In the genomic region with DNA sequence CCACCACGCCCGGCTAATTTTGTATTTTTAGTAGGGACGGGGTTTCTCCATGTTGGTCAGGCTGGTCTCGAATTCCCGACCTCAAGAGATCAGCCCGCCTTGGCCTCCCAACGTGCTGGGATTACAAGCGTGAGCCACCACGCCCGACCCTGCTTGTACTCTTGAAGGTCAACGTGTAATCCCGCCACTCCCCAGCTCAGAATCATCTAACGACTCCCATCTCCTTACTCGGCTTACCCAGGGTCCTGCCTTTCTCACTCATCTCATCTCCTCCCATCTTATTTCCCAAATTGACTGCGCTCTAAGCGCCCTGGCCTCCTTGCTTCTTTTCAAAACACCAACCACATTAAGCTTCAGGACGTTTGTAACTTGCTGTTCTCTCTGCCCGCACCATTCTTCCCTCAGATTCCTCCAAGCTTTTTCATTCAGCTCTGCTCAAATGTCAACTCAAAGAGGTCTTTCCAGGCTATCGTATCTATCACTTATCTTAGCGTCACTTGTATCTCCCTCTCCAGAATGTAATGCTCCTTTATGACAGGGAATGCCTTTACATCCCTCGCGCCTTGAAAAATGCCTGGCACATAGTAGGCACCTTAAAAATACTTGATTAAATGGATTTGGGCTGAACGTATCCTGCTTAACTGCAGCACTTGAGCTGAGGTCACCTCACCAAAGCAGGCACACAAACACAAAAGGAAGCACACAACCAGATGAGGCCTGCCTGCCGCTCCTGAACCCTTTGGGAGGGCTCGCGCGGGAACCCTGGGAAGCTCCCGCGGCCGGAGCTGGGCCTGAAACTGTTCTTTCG, we compare ENCODE assay signal across 8 cellular contexts. TPM values are rescaled to one million over a fixed set of nuclear protein-coding genes. Genes with fewer than 3 reads are reported as not detected.
A peak's percentile ranks its signal among the peaks of the same experiment; 100 is the strongest.
DNase-seq lines count a peak whose midpoint lies in the region; ATAC-seq lines count a peak whose summit lies in the region.

No MANE protein-coding gene starts in this region.

- peaks cover 32% of the 10 kb centered on the region for H3K4me1 ChIP-seq in CD4-positive, alpha-beta memory T cell (ENCODE audit: insufficient read depth, low read length)
- peaks cover 6% of the 10 kb centered on the region for H3K4me1 ChIP-seq in iPS-18a (ENCODE audit: control insufficient read depth, low read depth, low read length)

- peaks cover 0 to 2% of the 10 kb centered on the region in 2 donors for H3K27me3 Mint-ChIP-seq in CD4-positive, alpha-beta memory T cell
- H3K27me3 Mint-ChIP-seq in activated naive CD8-positive, alpha-beta T cell treated with anti-CD3 and anti-CD28 coated beads, Interleukin-2, amount 10 ng/mL, durations not matched to agents 7 days and 5 days: peaks cover 2% of the 10 kb centered on the region
- no peaks in the 10 kb centered on the region for H3K27me3 Mint-ChIP-seq in stimulated activated memory B cell treated with anti-CD40 and anti-IgM and Interleukin-4, amounts not matched to agents 10 μg/mL and 1 μg/mL and 100 μg/mL, for 72 hours

- intact Hi-C loops in CD4-positive, alpha-beta memory T cell (cut with micrococcal nuclease): loop anchor here (1.0 to 5.0 kb wide), 6 partner anchors 252 to 1357 kb away; a partner anchor contains a TSS

- peak overlapping the region; percentile 55 to 94 for H3K4me3 ChIP-seq in CD4-positive, alpha-beta memory T cell (ENCODE audit: low read length in 2 of 2)
- peak overlapping the region; percentile 90 for H3K4me3 ChIP-seq in iPS-18a (ENCODE audit: low read length)

- H3K27ac ChIP-seq in CD4-positive, alpha-beta memory T cell (ENCODE audit: low read depth, low read length): peak overlapping the region; percentile 97
- H3K27ac ChIP-seq in iPS-18a (ENCODE audit: low read length): peak overlapping the region; percentile 77

- H3K4me1 Mint-ChIP-seq in CD4-positive, alpha-beta memory T cell: peaks cover 18 to 46% (median 28%) of the 10 kb centered on the region in 4 donors
- H3K4me1 Mint-ChIP-seq in activated naive CD8-positive, alpha-beta T cell treated with anti-CD3 and anti-CD28 coated beads, Interleukin-2, amount 10 ng/mL, durations not matched to agents 7 days and 5 days: peaks cover 15% of the 10 kb centered on the region
- H3K4me1 Mint-ChIP-seq in stimulated activated memory B cell treated with anti-CD40 and anti-IgM and Interleukin-4, amounts not matched to agents 10 μg/mL and 1 μg/mL and 100 μg/mL, for 72 hours: peaks cover 25% of the 10 kb centered on the region

- CTCF ChIA-PET in CD4-positive, alpha-beta memory T cell (lab: Charles Lee; ENCODE audit: partially characterized antibody): interaction anchor here (1.4 kb wide), 2 partner anchors 253 to 311 kb away, joined by 3 to 4 read pairs; a partner anchor contains a TSS

- peaks cover 0 to 3% (median 0%) of the 10 kb centered on the region in 8 donors for H3K9me3 Mint-ChIP-seq in CD4-positive, alpha-beta memory T cell
- no peaks in the 10 kb centered on the region for H3K9me3 Mint-ChIP-seq in activated naive CD8-positive, alpha-beta T cell treated with anti-CD3 and anti-CD28 coated beads, Interleukin-2, amount 10 ng/mL, durations not matched to agents 7 days and 5 days
- peaks cover 3% of the 10 kb centered on the region for H3K9me3 Mint-ChIP-seq in stimulated activated memory B cell treated with anti-CD40 and anti-IgM and Interleukin-4, amounts not matched to agents 10 μg/mL and 1 μg/mL and 100 μg/mL, for 72 hours

- no peaks in the 10 kb centered on the region for H3K9me3 ChIP-seq in CD4-positive, alpha-beta memory T cell (ENCODE audit: control insufficient read depth in 1 of 2, low read length in 2 of 2)
- H3K9me3 ChIP-seq in iPS-18a (ENCODE audit: control insufficient read depth, low read depth, low read length): no peaks in the 10 kb centered on the region

- peaks cover 4 to 18% of the 10 kb centered on the region in 2 donors for H3K36me3 Mint-ChIP-seq in CD4-positive, alpha-beta memory T cell
- peaks cover 10% of the 10 kb centered on the region for H3K36me3 Mint-ChIP-seq in activated naive CD8-positive, alpha-beta T cell treated with anti-CD3 and anti-CD28 coated beads, Interleukin-2, amount 10 ng/mL, durations not matched to agents 7 days and 5 days
- H3K36me3 Mint-ChIP-seq in stimulated activated memory B cell treated with anti-CD40 and anti-IgM and Interleukin-4, amounts not matched to agents 10 μg/mL and 1 μg/mL and 100 μg/mL, for 72 hours: peaks cover 6% of the 10 kb centered on the region

- no peaks in the 10 kb centered on the region for H3K36me3 ChIP-seq in CD4-positive, alpha-beta memory T cell (ENCODE audit: insufficient read depth, low read length)
- H3K36me3 ChIP-seq in iPS-18a (ENCODE audit: control insufficient read depth, low read depth, low read length): peaks cover 2% of the 10 kb centered on the region

- peak in 1 of 5 donors; percentile 2 for DNase-seq in CD4-positive, alpha-beta memory T cell
- no peak for DNase-seq in activated naive CD8-positive, alpha-beta T cell treated with anti-CD3 and anti-CD28 coated beads, Interleukin-2, amount 10 ng/mL, durations not matched to agents 7 days and 5 days
- no peak for DNase-seq in stimulated activated CD4-positive, alpha-beta T cell treated with anti-CD3 and anti-CD28 coated beads, Interleukin-1b, Interleukin-23, amount 100 ng/mL, for 48 hours
- DNase-seq in cerebellar nuclear complex (lab: John Stamatoyannopoulos, UW) (no peak), SW 1271 (lab: John Stamatoyannopoulos, UW) (no peak)

- H3K27me3 ChIP-seq in CD4-positive, alpha-beta memory T cell (ENCODE audit: insufficient read depth, low read length): no peaks in the 10 kb centered on the region
- no peaks in the 10 kb centered on the region for H3K27me3 ChIP-seq in iPS-18a (ENCODE audit: control insufficient read depth, insufficient read depth, low read length)

- ATAC-seq in HG03460 (IDR thresholded peaks at IDR 0.05; ENCODE audit: unreplicated experiment): peak; percentile 8
- ATAC-seq in activated naive CD8-positive, alpha-beta T cell treated with anti-CD3 and anti-CD28 coated beads, Interleukin-2, amount 10 ng/mL, durations not matched to agents 7 days and 5 days (ENCODE audit: low read depth): no peak
- ATAC-seq in stimulated activated memory B cell treated with anti-CD40 and anti-IgM and Interleukin-4, amounts not matched to agents 10 μg/mL and 1 μg/mL and 100 μg/mL, for 72 hours: no peak

- H3K27ac Mint-ChIP-seq in CD4-positive, alpha-beta memory T cell: peak overlapping the region; percentile 97 to 100 (median 99)
- peak overlapping the region; percentile 98 for H3K27ac Mint-ChIP-seq in activated naive CD8-positive, alpha-beta T cell treated with anti-CD3 and anti-CD28 coated beads, Interleukin-2, amount 10 ng/mL, durations not matched to agents 7 days and 5 days
- peak overlapping the region; percentile 98 for H3K27ac Mint-ChIP-seq in stimulated activated memory B cell treated with anti-CD40 and anti-IgM and Interleukin-4, amounts not matched to agents 10 μg/mL and 1 μg/mL and 100 μg/mL, for 72 hours

- peak overlapping the region; percentile 75 for H3K9ac ChIP-seq in iPS-18a (ENCODE audit: low read length)

- H3K4me3 Mint-ChIP-seq in CD4-positive, alpha-beta memory T cell: peak overlapping the region; percentile 87 to 97 (median 96)
- H3K4me3 Mint-ChIP-seq in activated naive CD8-positive, alpha-beta T cell treated with anti-CD3 and anti-CD28 coated beads, Interleukin-2, amount 10 ng/mL, durations not matched to agents 7 days and 5 days: peak overlapping the region; percentile 98
- H3K4me3 Mint-ChIP-seq in stimulated activated memory B cell treated with anti-CD40 and anti-IgM and Interleukin-4, amounts not matched to agents 10 μg/mL and 1 μg/mL and 100 μg/mL, for 72 hours: peak overlapping the region; percentile 95

- POLR2A ChIA-PET in CD4-positive, alpha-beta memory T cell (lab: Charles Lee; ENCODE audit: partially characterized antibody): interaction anchor here (0.8 to 2.1 kb wide), 15 partner anchors 10 to 1216 kb away, joined by 3 to 14 read pairs (median 4); a partner anchor contains a TSS
- POLR2A ChIA-PET in activated naive CD8-positive, alpha-beta T cell treated with anti-CD3 and anti-CD28 coated beads, Interleukin-2, amount 10 ng/mL, durations not matched to agents 7 days and 5 days (lab: Charles Lee): interaction anchor here (0.6 to 1.6 kb wide), 7 partner anchors 10 to 744 kb away, joined by 3 to 6 read pairs (median 4); a partner anchor contains a TSS

RNA-seq across cellular contexts. Expression of a gene that starts 1.4 kb away (rescaled TPM):
- 10 to 100 TPM; 46.3 to 50.0 TPM for total RNA-seq in CD4-positive, alpha-beta memory T cell
- polyA plus RNA-seq in CD4-positive, alpha-beta memory T cell: 10 to 100 TPM; 30.2 to 34.8 TPM
- 10 to 100 TPM; 67.7 to 68.4 TPM for total RNA-seq in activated naive CD8-positive, alpha-beta T cell treated with anti-CD3 and anti-CD28 coated beads, Interleukin-2, amount 10 ng/mL, durations not matched to agents 7 days and 5 days
